8 cellular contexts compared by ENCODE assay signal in the genomic region with DNA sequence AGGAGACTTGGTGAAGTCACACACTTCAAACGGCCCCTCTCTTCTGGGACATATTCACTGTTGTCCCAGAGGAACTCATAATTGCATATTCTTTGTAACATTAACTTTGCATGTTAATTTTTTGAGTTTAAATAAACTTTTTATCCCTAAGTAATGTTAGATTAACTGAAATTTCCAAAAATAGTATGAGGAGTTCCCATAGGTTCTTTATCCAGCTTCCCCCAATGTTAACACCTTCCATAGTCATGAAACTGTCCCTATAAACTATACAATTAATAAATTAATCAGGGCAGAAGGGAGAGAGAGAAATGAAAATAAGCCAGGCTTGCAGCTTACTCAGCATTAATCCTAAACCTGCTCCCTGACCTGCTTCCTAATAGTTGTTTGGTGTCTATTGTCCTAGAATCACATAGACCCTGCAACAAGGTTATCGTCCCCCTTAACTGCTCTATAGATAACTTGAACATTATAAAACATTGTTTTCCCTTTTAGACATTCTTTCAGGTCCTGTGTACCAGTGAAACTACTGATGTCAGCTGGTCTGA.
"Had no signal": no experiment of that assay in that cellular context is flagged by ENCODE, and none has a peak within 500 bp of the region (broad histone marks: within the 10 kb centered on the region; RNA-seq: fewer than 3 reads in every experiment).

No MANE protein-coding gene starts in this region.

- H3K4me1 ChIP-seq: HAP-1 had no signal

- DNase-seq: GM23248, GOT3, H7, KG1 had no signal

- FAIRE-seq: HTR-8/SVneo had no signal

- H3K36me3 Mint-ChIP-seq: IgD-negative memory B cell had no signal

- H3K9ac ChIP-seq: GM23248 had no signal

- ATAC-seq: HCT116 had no signal

- H3K4me3 Mint-ChIP-seq: IgD-negative memory B cell had no signal

- H3K27ac Mint-ChIP-seq: IgD-negative memory B cell had no signal

- H3K4me1 Mint-ChIP-seq: IgD-negative memory B cell had no signal

- H2AFZ ChIP-seq: GM23248 had no signal

- H3K4me3 ChIP-seq: GM23248, HAP-1 had no signal

- H3K36me3 ChIP-seq: HAP-1 had no signal

- H3K27ac ChIP-seq: GM23248 had no signal
